Comparison of ENCODE assay signal across 8 cellular contexts in genomic region chr7:77796960-77797359, GRCh38. TPM values are rescaled to one million over a fixed set of nuclear protein-coding genes. Genes with fewer than 3 reads are reported as not detected.
DNase-seq lines count a peak whose midpoint lies in the region; ATAC-seq and TF ChIP-seq lines count a peak whose summit lies in the region.

No MANE protein-coding gene starts in this region.

- POLR2A ChIA-PET in activated CD4-positive, alpha-beta memory T cell treated with anti-CD3 and anti-CD28 coated beads, Interleukin-2, amount 10 ng/mL, durations not matched to agents 7 days and 5 days (lab: Charles Lee), result interaction anchor here (0.9 to 3.4 kb wide), 4 partner anchors 18 to 114 kb away, joined by 3 to 50 read pairs (median 5); no protein-coding TSS in a partner anchor

- no peaks in the 10 kb centered on the region for H3K9me3 ChIP-seq in stomach

- H3K27ac ChIP-seq in stomach, result peak overlapping the region in 2 of 5 donors; percentile 92

- peak overlapping the region; percentile 98 for H3K4me3 Mint-ChIP-seq in T-helper 2 cell treated with Interferon-gamma antibody and Interleukin-4, amounts not matched to agents 5 μg/mL and 100 μg/mL, for 36 hours
- H3K4me3 Mint-ChIP-seq in activated CD4-positive, alpha-beta memory T cell treated with anti-CD3 and anti-CD28 coated beads, Interleukin-2, amount 10 ng/mL, durations not matched to agents 7 days and 5 days, result peak overlapping the region; percentile 92
- peak overlapping the region; percentile 91 to 99 (median 93) for H3K4me3 Mint-ChIP-seq in immature natural killer cell

- H3K9me3 Mint-ChIP-seq in T-helper 2 cell treated with Interferon-gamma antibody and Interleukin-4, amounts not matched to agents 5 μg/mL and 100 μg/mL, for 36 hours, result no peaks in the 10 kb centered on the region
- H3K9me3 Mint-ChIP-seq in activated CD4-positive, alpha-beta memory T cell treated with anti-CD3 and anti-CD28 coated beads, Interleukin-2, amount 10 ng/mL, durations not matched to agents 7 days and 5 days, result no peaks in the 10 kb centered on the region
- H3K9me3 Mint-ChIP-seq in immature natural killer cell, result no peaks in the 10 kb centered on the region

- peak overlapping the region; percentile 86 to 96 (median 89) for H3K4me3 ChIP-seq in stomach

- no peak for TF ChIP-seq POLR2A in stomach (IDR thresholded peaks at IDR 0.05)

- peaks cover 13 to 58% (median 39%) of the 10 kb centered on the region in 4 donors for H3K4me1 ChIP-seq in stomach

- 24 to 38% (median 27%) methylated on average over 5 of the region's 5 CpGs for WGBS in stomach, 5 donors

- H3K27ac Mint-ChIP-seq in T-helper 2 cell treated with Interferon-gamma antibody and Interleukin-4, amounts not matched to agents 5 μg/mL and 100 μg/mL, for 36 hours, result peak overlapping the region; percentile 96
- H3K27ac Mint-ChIP-seq in activated CD4-positive, alpha-beta memory T cell treated with anti-CD3 and anti-CD28 coated beads, Interleukin-2, amount 10 ng/mL, durations not matched to agents 7 days and 5 days, result peak overlapping the region; percentile 87
- H3K27ac Mint-ChIP-seq in immature natural killer cell, result peak overlapping the region; percentile 89 to 95 (median 94)

- DNase-seq in T-helper 2 cell treated with Interferon-gamma antibody and Interleukin-4, amounts not matched to agents 5 μg/mL and 100 μg/mL, for 36 hours (ENCODE audit: low spot score), result no peak
- DNase-seq in T-helper 2 cell (no peak), immature natural killer cell (no peak), stomach (no peak), OCI-M2 (lab: John Stamatoyannopoulos, UW; ENCODE audit: unreplicated experiment) (no peak)
- DNase-seq in activated CD4-positive, alpha-beta memory T cell treated with anti-CD3 and anti-CD28 coated beads, Interleukin-2, amount 10 ng/mL, durations not matched to agents 7 days and 5 days, result no peak

- H3K27me3 ChIP-seq in stomach, result no peaks in the 10 kb centered on the region

- H3K36me3 Mint-ChIP-seq in T-helper 2 cell treated with Interferon-gamma antibody and Interleukin-4, amounts not matched to agents 5 μg/mL and 100 μg/mL, for 36 hours (ENCODE audit: low read depth), result peaks cover 51% of the 10 kb centered on the region
- H3K36me3 Mint-ChIP-seq in activated CD4-positive, alpha-beta memory T cell treated with anti-CD3 and anti-CD28 coated beads, Interleukin-2, amount 10 ng/mL, durations not matched to agents 7 days and 5 days (ENCODE audit: low read depth), result peaks cover 59% of the 10 kb centered on the region
- H3K36me3 Mint-ChIP-seq in immature natural killer cell, result no peaks in the 10 kb centered on the region

- TF ChIP-seq CTCF in stomach (IDR thresholded peaks at IDR 0.05), result no peak

- CTCF ChIA-PET in activated CD4-positive, alpha-beta memory T cell treated with anti-CD3 and anti-CD28 coated beads, Interleukin-2, amount 10 ng/mL, durations not matched to agents 7 days and 5 days (lab: Charles Lee), result no interaction called here

- TF ChIP-seq EP300 in stomach (IDR thresholded peaks at IDR 0.05), result no peak

- ATAC-seq in GM21619 (IDR thresholded peaks at IDR 0.05; ENCODE audit: unreplicated experiment) (no peak), GM18511 (IDR thresholded peaks at IDR 0.05; ENCODE audit: unreplicated experiment) (no peak)

- intact Hi-C loops in stomach (cut with DNase I; ENCODE audit: low total_unique reads), result no loop called here

- H3K4me1 Mint-ChIP-seq in T-helper 2 cell treated with Interferon-gamma antibody and Interleukin-4, amounts not matched to agents 5 μg/mL and 100 μg/mL, for 36 hours (ENCODE audit: low read depth), result peaks cover 52% of the 10 kb centered on the region
- peaks cover 52% of the 10 kb centered on the region for H3K4me1 Mint-ChIP-seq in activated CD4-positive, alpha-beta memory T cell treated with anti-CD3 and anti-CD28 coated beads, Interleukin-2, amount 10 ng/mL, durations not matched to agents 7 days and 5 days
- H3K4me1 Mint-ChIP-seq in immature natural killer cell, result peaks cover 54 to 72% of the 10 kb centered on the region in 2 donors

- H3K27me3 Mint-ChIP-seq in T-helper 2 cell treated with Interferon-gamma antibody and Interleukin-4, amounts not matched to agents 5 μg/mL and 100 μg/mL, for 36 hours (ENCODE audit: low read depth), result no peaks in the 10 kb centered on the region
- no peaks in the 10 kb centered on the region for H3K27me3 Mint-ChIP-seq in activated CD4-positive, alpha-beta memory T cell treated with anti-CD3 and anti-CD28 coated beads, Interleukin-2, amount 10 ng/mL, durations not matched to agents 7 days and 5 days
- H3K27me3 Mint-ChIP-seq in immature natural killer cell (ENCODE audit: low read depth in 3 of 3), result peaks cover 6 to 13% (median 9%) of the 10 kb centered on the region in 3 donors

- H3K36me3 ChIP-seq in stomach, result peaks cover 3 to 15% (median 10%) of the 10 kb centered on the region in 4 donors

RNA-seq across cellular contexts. Expression of gene TMEM60, which starts 1.3 kb away (rescaled TPM):
- total RNA-seq in activated CD4-positive, alpha-beta memory T cell treated with anti-CD3 and anti-CD28 coated beads, Interleukin-2, amount 10 ng/mL, durations not matched to agents 7 days and 5 days, result 10 to 100 TPM; 25.0 to 25.4 TPM
- polyA plus RNA-seq in immature natural killer cell (10 to 100 TPM in 2 of 3 donors, 1 to 10 TPM in 1; 7.9 to 22.6 (median 11.0) TPM), stomach (10 to 100 TPM; 14.5 to 18.2 (median 16.7) TPM)
- total RNA-seq in stomach, result 10 to 100 TPM in 2 of 5 donors, 1 to 10 TPM in 1, not detected in 2; 8.8 to 14.6 (median 12.1) TPM

RNA-seq across cellular contexts. Expression of gene PHTF2, which starts 1.6 kb away (rescaled TPM):
- 10 to 100 TPM; 70.4 to 71.7 TPM for total RNA-seq in activated CD4-positive, alpha-beta memory T cell treated with anti-CD3 and anti-CD28 coated beads, Interleukin-2, amount 10 ng/mL, durations not matched to agents 7 days and 5 days
- 1 to 10 TPM; 4.1 to 9.3 (median 4.1) TPM for polyA plus RNA-seq in immature natural killer cell
- total RNA-seq in stomach, result 10 to 100 TPM in 4 of 5 donors, 1 to 10 TPM in 1; 4.6 to 42.9 (median 26.8) TPM
- 1 to 10 TPM; 2.0 to 4.5 (median 2.0) TPM for polyA plus RNA-seq in stomach
